17 cellular contexts compared by ENCODE assay signal in genomic region chr21:29674343-29674742, GRCh38.
DNase-seq lines count a peak whose midpoint lies in the region; TF ChIP-seq lines count a peak whose summit lies in the region.
"Had no signal": no experiment of that assay in that cellular context is flagged by ENCODE, and none has a peak within 500 bp of the region (broad histone marks: within the 10 kb centered on the region; RNA-seq: fewer than 3 reads in every experiment).

No MANE protein-coding gene starts in this region.

- H3K36me3 ChIP-seq in OCI-LY7 (ENCODE audit: insufficient read depth, low read length) (no peaks in the 10 kb centered on the region), thymus (ENCODE audit: control insufficient read depth, insufficient read depth) (no peaks in the 10 kb centered on the region), mammary epithelial cell (ENCODE audit: insufficient read depth, low read length) (no peaks in the 10 kb centered on the region)
- H3K36me3 ChIP-seq: HAP-1 had no signal

- CTCF ChIA-PET in OCI-LY7 (lab: Charles Lee; ENCODE audit: unreplicated experiment) (no interaction called here), mammary epithelial cell (lab: Charles Lee; ENCODE audit: low non-redundant PET) (no interaction called here)

- peak; percentile 12 for DNase-seq in NCI-H82 (lab: John Stamatoyannopoulos, UW)
- DNase-seq in NCI-H82 treated with DMSO at 0.1 percent for 48 hours (lab: John Stamatoyannopoulos, UW; ENCODE audit: unreplicated experiment): no peak
- DNase-seq in HT1080 (ENCODE audit: low read depth): peak; percentile 4
- DNase-seq in OCI-LY7 (ENCODE audit: low spot score): no peak
- no peak for DNase-seq in mammary epithelial cell
- DNase-seq in effector CD8-positive, alpha-beta T cell (lab: John Stamatoyannopoulos, UW): no peak
- DNase-seq in activated CD4-positive, CD25-positive, alpha-beta regulatory T cell treated with anti-CD3 and anti-CD28 coated beads, Interleukin-2, amount 50 U/mL, for 72 hours: no peak
- DNase-seq: 8988T; C1 segment of cervical spinal cord; CD4-positive, CD25-positive, alpha-beta regulatory T cell; CD8-positive, alpha-beta memory T cell; COR-L47; DMS 273 treated with DMSO at 0.1 percent for 48 hours; DMS53; DND-41 had no signal

- H3K4me1 ChIP-seq in OCI-LY7 (ENCODE audit: insufficient read depth, low read length, poor library complexity, severe bottlenecking) (peaks cover 48% of the 10 kb centered on the region), thymus (ENCODE audit: control insufficient read depth, insufficient read depth, low read length) (no peaks in the 10 kb centered on the region), mammary epithelial cell (ENCODE audit: insufficient read depth, low read length) (no peaks in the 10 kb centered on the region)
- H3K4me1 ChIP-seq: HAP-1 had no signal

- H3K9me3 ChIP-seq in OCI-LY7 (ENCODE audit: low read length) (no peaks in the 10 kb centered on the region), thymus (ENCODE audit: control insufficient read depth) (no peaks in the 10 kb centered on the region), mammary epithelial cell (replicated peaks; ENCODE audit: insufficient read depth, low read length) (no peaks in the 10 kb centered on the region)
- H3K9me3 ChIP-seq: HAP-1 had no signal

- intact Hi-C loops in OCI-LY7 (cut with micrococcal nuclease; ENCODE audit: unreplicated experiment): no loop called here
- intact Hi-C loops in mammary epithelial cell (cut with micrococcal nuclease): no loop called here

- no peaks in the 10 kb centered on the region for H3K79me2 ChIP-seq in OCI-LY7 (ENCODE audit: insufficient read depth, low read depth, low read length)
- no peaks in the 10 kb centered on the region for H3K79me2 ChIP-seq in mammary epithelial cell (ENCODE audit: insufficient read depth, low read length)

- TF ChIP-seq CTCF in OCI-LY7 (conservative IDR thresholded peaks at IDR 0.05; ENCODE audit: low read length): no peak
- no peak for TF ChIP-seq CTCF in mammary epithelial cell (conservative IDR thresholded peaks at IDR 0.05 in 1 of 2, IDR thresholded peaks at IDR 0.05 in 1 of 2; ENCODE audit: extremely low read depth in 1 of 2, insufficient read depth in 1 of 2, low read depth in 1 of 2, low read length in 2 of 2)

- H3K9ac ChIP-seq in mammary epithelial cell (ENCODE audit: insufficient read depth, low read length): no peak overlapping the region

- H3K4me3 ChIP-seq in OCI-LY7 (ENCODE audit: low read depth, low read length, poor library complexity, severe bottlenecking): no peak overlapping the region
- no peak overlapping the region for H3K4me3 ChIP-seq in thymus (ENCODE audit: low read length)
- no peak overlapping the region for H3K4me3 ChIP-seq in mammary epithelial cell (replicated peaks in 1 of 3; ENCODE audit: insufficient read depth in 1 of 3, low read depth in 2 of 3, low read length in 3 of 3)
- H3K4me3 ChIP-seq: HAP-1 had no signal

- dilution Hi-C loops in mammary epithelial cell (cut with HindIII; ENCODE audit: low sequenced_read_pairs): no loop called here

- H3K4me2 ChIP-seq in OCI-LY7 (ENCODE audit: low read length): 0 out of 2 replicates have a peak overlapping the region, but pooled peaks have one; percentile 11
- no peak overlapping the region for H3K4me2 ChIP-seq in mammary epithelial cell (ENCODE audit: insufficient read depth, low read depth, low read length)

- H3K27me3 ChIP-seq in thymus (ENCODE audit: control insufficient read depth, insufficient read depth) (no peaks in the 10 kb centered on the region), mammary epithelial cell (ENCODE audit: insufficient read depth, low read length) (peaks cover 5% of the 10 kb centered on the region)

- 95% methylated on average over 3 of the region's 3 CpGs for WGBS in thymus
- 69% methylated on average over 3 of the region's 3 CpGs for WGBS in mammary epithelial cell (ENCODE audit: low coverage, missing lambda C conversion rate)

- BruUV-seq in OCI-LY7 (replicated peaks; lab: Mats Ljungman, UMichigan) (no TSS peak), mammary epithelial cell (replicated peaks; lab: Mats Ljungman, UMichigan) (no TSS peak)

- in situ Hi-C loops in mammary epithelial cell (cut with MboI; ENCODE audit: low sequenced_read_pairs in 2 of 2): no loop called here

- H3K27ac ChIP-seq in OCI-LY7 (ENCODE audit: low read depth, low read length, poor library complexity, severe bottlenecking): no peak overlapping the region
- peak overlapping the region; percentile 5 for H3K27ac ChIP-seq in thymus (ENCODE audit: low read depth)
- H3K27ac ChIP-seq in mammary epithelial cell (ENCODE audit: insufficient read depth, low read depth, low read length): no peak overlapping the region

- H2AFZ ChIP-seq in OCI-LY7 (ENCODE audit: low read length) (peak overlapping the region; percentile 69), mammary epithelial cell (ENCODE audit: low read depth, low read length) (no peak overlapping the region)

- POLR2A ChIA-PET in OCI-LY7 (lab: Charles Lee): interaction anchor here (0.5 to 2.2 kb wide), 2 partner anchors 32 to 35 kb away, joined by 3 to 8 read pairs; no protein-coding TSS in a partner anchor

- no peaks in the 10 kb centered on the region for H4K20me1 ChIP-seq in OCI-LY7 (ENCODE audit: insufficient read depth, low read length)
- H4K20me1 ChIP-seq in mammary epithelial cell (ENCODE audit: insufficient read depth, low read length): no peaks in the 10 kb centered on the region

- no peaks in the 10 kb centered on the region for H3K9me2 ChIP-seq in OCI-LY7 (ENCODE audit: insufficient read depth, low read length)

Comparison
In these comparisons a context has a peak if more than half of its experiments do, and no peak if none do; other contexts are left out.
1. DNase-seq: peak in NCI-H82 (single experiment) and HT1080 (single experiment); none in NCI-H82 treated with DMSO at 0.1 percent for 48 hours (single experiment), OCI-LY7 (single experiment), mammary epithelial cell (single experiment), effector CD8-positive, alpha-beta T cell (single experiment) and activated CD4-positive, CD25-positive, alpha-beta regulatory T cell treated with anti-CD3 and anti-CD28 coated beads, Interleukin-2, amount 50 U/mL, for 72 hours (single experiment).